In genomic region chr21:45538381-45539045, GRCh38 we compare ENCODE assay signal across 17 cellular contexts. TPM values are rescaled to one million over a fixed set of nuclear protein-coding genes. Genes with fewer than 3 reads are reported as not detected.
DNase-seq lines count a peak whose midpoint lies in the region; TF ChIP-seq lines count a peak whose summit lies in the region.
"Had no signal": no experiment of that assay in that cellular context is flagged by ENCODE, and none has a peak within 500 bp of the region (broad histone marks: within the 10 kb centered on the region; RNA-seq: fewer than 3 reads in every experiment).

No MANE protein-coding gene starts in this region.

- DNase-seq in activated naive CD4-positive, alpha-beta T cell treated with anti-CD3 and anti-CD28 coated beads, Interleukin-2, amount 10 ng/mL, durations not matched to agents 7 days and 5 days, result peak; percentile 18
- no peak for DNase-seq in activated naive CD4-positive, alpha-beta T cell treated with anti-CD3 and anti-CD28 coated beads, Interleukin-2, amount 50 U/mL, for 16 hours
- peak; percentile 72 for DNase-seq in coronary artery (ENCODE audit: low spot score)
- DNase-seq in mesenteric fat pad (ENCODE audit: low spot score), result peak; percentile 82
- DNase-seq in ureter (ENCODE audit: low spot score), result peak; percentile 41
- no peak for DNase-seq in T-helper 9 cell
- no peak for DNase-seq in NCI-H2107 (lab: John Stamatoyannopoulos, UW)
- no peak for DNase-seq in hippocampal formation (lab: John Stamatoyannopoulos, UW)
- DNase-seq: activated CD8-positive, alpha-beta T cell treated with anti-CD3 and anti-CD28 coated beads for 36 hours; activated naive CD4-positive, alpha-beta T cell treated with Interleukin-2 at 50 U/mL for 16 hours; effector memory CD4-positive, alpha-beta T cell; naive B cell; NCI-H1694; NCI-H510A treated with DMSO at 0.1 percent for 48 hours; SK-N-SH; stimulated activated CD4-positive, alpha-beta T cell treated with anti-CD3 and anti-CD28 coated beads, Interleukin-4, amount 100 ng/mL, for 1 hour had no signal

- H3K9me3 Mint-ChIP-seq in activated naive CD4-positive, alpha-beta T cell treated with anti-CD3 and anti-CD28 coated beads, Interleukin-2, amount 10 ng/mL, durations not matched to agents 7 days and 5 days, result no peaks in the 10 kb centered on the region
- H3K9me3 Mint-ChIP-seq: activated CD8-positive, alpha-beta T cell treated with anti-CD3 and anti-CD28 coated beads for 36 hours; naive B cell had no signal

- no peak overlapping the region for H3K4me3 ChIP-seq in coronary artery
- H3K4me3 ChIP-seq: thoracic aorta had no signal

- H3K27ac ChIP-seq in coronary artery, result no peak overlapping the region
- H3K27ac ChIP-seq: thoracic aorta had no signal

- peaks cover 17% of the 10 kb centered on the region for H3K36me3 Mint-ChIP-seq in activated naive CD4-positive, alpha-beta T cell treated with anti-CD3 and anti-CD28 coated beads, Interleukin-2, amount 10 ng/mL, durations not matched to agents 7 days and 5 days
- H3K36me3 Mint-ChIP-seq: naive B cell had no signal

- CTCF ChIA-PET in activated naive CD4-positive, alpha-beta T cell treated with anti-CD3 and anti-CD28 coated beads, Interleukin-2, amount 10 ng/mL, durations not matched to agents 7 days and 5 days (lab: Charles Lee), result no interaction called here

- no peak for TF ChIP-seq CTCF in coronary artery (IDR thresholded peaks at IDR 0.05)

- H3K4me3 Mint-ChIP-seq in activated naive CD4-positive, alpha-beta T cell treated with anti-CD3 and anti-CD28 coated beads, Interleukin-2, amount 10 ng/mL, durations not matched to agents 7 days and 5 days, result no peak overlapping the region
- H3K4me3 Mint-ChIP-seq: activated CD8-positive, alpha-beta T cell treated with anti-CD3 and anti-CD28 coated beads for 36 hours had no signal

- H3K27me3 Mint-ChIP-seq in activated naive CD4-positive, alpha-beta T cell treated with anti-CD3 and anti-CD28 coated beads, Interleukin-2, amount 10 ng/mL, durations not matched to agents 7 days and 5 days, result no peaks in the 10 kb centered on the region
- H3K27me3 Mint-ChIP-seq: activated CD8-positive, alpha-beta T cell treated with anti-CD3 and anti-CD28 coated beads for 36 hours; naive B cell had no signal

- H3K4me1 Mint-ChIP-seq in activated naive CD4-positive, alpha-beta T cell treated with anti-CD3 and anti-CD28 coated beads, Interleukin-2, amount 10 ng/mL, durations not matched to agents 7 days and 5 days, result peaks cover 23% of the 10 kb centered on the region

- H3K27ac Mint-ChIP-seq in activated naive CD4-positive, alpha-beta T cell treated with anti-CD3 and anti-CD28 coated beads, Interleukin-2, amount 10 ng/mL, durations not matched to agents 7 days and 5 days, result no peak overlapping the region
- H3K27ac Mint-ChIP-seq: activated CD8-positive, alpha-beta T cell treated with anti-CD3 and anti-CD28 coated beads for 36 hours; naive B cell had no signal

RNA-seq across cellular contexts. Expression of gene SLC19A1, which starts 3.7 kb away (rescaled TPM):
- 21.7 TPM for total RNA-seq in mesenteric fat pad
- 23.0 TPM for total RNA-seq in ureter

Comparison
In these comparisons a context has a peak if more than half of its experiments do, and no peak if none do; other contexts are left out.
1. DNase-seq: peak in activated naive CD4-positive, alpha-beta T cell treated with anti-CD3 and anti-CD28 coated beads, Interleukin-2, amount 10 ng/mL, durations not matched to agents 7 days and 5 days (single experiment), coronary artery (single experiment), mesenteric fat pad (single experiment) and ureter (single experiment); none in activated naive CD4-positive, alpha-beta T cell treated with anti-CD3 and anti-CD28 coated beads, Interleukin-2, amount 50 U/mL, for 16 hours (single experiment), T-helper 9 cell (single experiment), NCI-H2107 (single experiment) and hippocampal formation (0 of 2).